Comparison of ENCODE assay signal across 19 cellular contexts in genomic region chr17:17326275-17326875, GRCh38.
"Had no signal": no experiment of that assay in that cellular context is flagged by ENCODE, and none has a peak within 500 bp of the region (broad histone marks: within the 10 kb centered on the region; RNA-seq: fewer than 3 reads in every experiment).

No MANE protein-coding gene starts in this region.

- H3K4me3 Mint-ChIP-seq: activated naive CD8-positive, alpha-beta T cell treated with anti-CD3 and anti-CD28 coated beads for 36 hours; naive thymus-derived CD8-positive, alpha-beta T cell; stimulated activated naive CD8-positive, alpha-beta T cell treated with anti-CD3 and anti-CD28 coated beads, Interleukin-15, Interleukin-2, amounts not matched to agents 100 ng/mL and 50 ng/mL, for 24 hours had no signal

- H3K36me3 Mint-ChIP-seq: activated naive CD8-positive, alpha-beta T cell treated with anti-CD3 and anti-CD28 coated beads for 36 hours had no signal

- H3K27me3 Mint-ChIP-seq: activated naive CD8-positive, alpha-beta T cell treated with anti-CD3 and anti-CD28 coated beads for 36 hours; naive thymus-derived CD8-positive, alpha-beta T cell; stimulated activated naive CD8-positive, alpha-beta T cell treated with anti-CD3 and anti-CD28 coated beads, Interleukin-15, Interleukin-2, amounts not matched to agents 100 ng/mL and 50 ng/mL, for 24 hours had no signal

- DNase-seq: activated CD4-positive, alpha-beta T cell treated with anti-CD3 and anti-CD28 coated beads for 1 hour; activated CD4-positive, alpha-beta T cell treated with anti-CD3 and anti-CD28 coated beads, Interleukin-2, amount 50 U/mL, for 1 hour; activated CD8-positive, alpha-beta memory T cell treated with anti-CD3 and anti-CD28 coated beads, Interleukin-2, amount 50 U/mL, for 48 hours; activated naive CD4-positive, alpha-beta T cell treated with Interleukin-2 at 50 U/mL for 16 hours; activated naive CD8-positive, alpha-beta T cell treated with anti-CD3 and anti-CD28 coated beads for 36 hours; activated T-cell treated with anti-CD3 and anti-CD28 coated beads, Interleukin-2, amount 50 U/mL, for 48 hours; cortex of kidney; foreskin fibroblast; left cardiac atrium; mesendoderm; naive thymus-derived CD8-positive, alpha-beta T cell; stimulated activated CD4-positive, alpha-beta T cell treated with anti-CD3 and anti-CD28 coated beads, Interleukin-12 subunit alpha, Interleukin-12 subunit beta, amount 100 ng/mL, for 4 hours; stimulated activated CD4-positive, alpha-beta T cell treated with anti-CD3 and anti-CD28 coated beads, Interleukin-4, amount 100 ng/mL, for 4 hours; substantia nigra; T-helper 1 cell; thyroid gland; upper lobe of right lung had no signal

- H3K4me1 ChIP-seq: prostate gland, thyroid gland, upper lobe of right lung had no signal

- H3K4me3 ChIP-seq: prostate gland, thyroid gland, upper lobe of right lung had no signal

- H3K36me3 ChIP-seq: prostate gland, thyroid gland, upper lobe of right lung had no signal

- H3K4me1 Mint-ChIP-seq: activated naive CD8-positive, alpha-beta T cell treated with anti-CD3 and anti-CD28 coated beads for 36 hours; naive thymus-derived CD8-positive, alpha-beta T cell had no signal

- H3K27ac ChIP-seq: prostate gland, thyroid gland, upper lobe of right lung had no signal

- H3K27me3 ChIP-seq: thyroid gland, upper lobe of right lung had no signal

- H3K27ac Mint-ChIP-seq: activated naive CD8-positive, alpha-beta T cell treated with anti-CD3 and anti-CD28 coated beads for 36 hours; stimulated activated naive CD8-positive, alpha-beta T cell treated with anti-CD3 and anti-CD28 coated beads, Interleukin-15, Interleukin-2, amounts not matched to agents 100 ng/mL and 50 ng/mL, for 24 hours had no signal

- H3K9me3 Mint-ChIP-seq: activated naive CD8-positive, alpha-beta T cell treated with anti-CD3 and anti-CD28 coated beads for 36 hours; naive thymus-derived CD8-positive, alpha-beta T cell; stimulated activated naive CD8-positive, alpha-beta T cell treated with anti-CD3 and anti-CD28 coated beads, Interleukin-15, Interleukin-2, amounts not matched to agents 100 ng/mL and 50 ng/mL, for 24 hours had no signal

- ATAC-seq: left cardiac atrium; naive thymus-derived CD8-positive, alpha-beta T cell; upper lobe of right lung had no signal

- H3K9me3 ChIP-seq: prostate gland, thyroid gland, upper lobe of right lung had no signal
